8 cellular contexts compared by ENCODE assay signal in genomic region chr19:30227071-30227621, GRCh38.
A peak's percentile ranks its signal among the peaks of the same experiment; 100 is the strongest.
DNase-seq lines count a peak whose midpoint lies in the region; ATAC-seq and TF ChIP-seq lines count a peak whose summit lies in the region.

No MANE protein-coding gene starts in this region.

- H3K9me3 ChIP-seq in RWPE2 (ENCODE audit: severe bottlenecking) = no peaks in the 10 kb centered on the region

- TF ChIP-seq CTCF in RWPE2 (IDR thresholded peaks at IDR 0.05; ENCODE audit: poor library complexity, severe bottlenecking) (no peak), fibroblast of pulmonary artery (IDR thresholded peaks at IDR 0.05; ENCODE audit: low read length, missing control alignments) (no peak)

- DNase-seq in DMS79 treated with DMSO at 0.1 percent for 48 hours (lab: John Stamatoyannopoulos, UW) = peak; percentile 47
- no peak for DNase-seq in DMS79 (lab: John Stamatoyannopoulos, UW)
- DNase-seq in RWPE2 (ENCODE audit: low spot score) = no peak
- peak; percentile 5 for DNase-seq in fibroblast of pulmonary artery (ENCODE audit: low read depth)
- DNase-seq in pons (ENCODE audit: low spot score) = peak; percentile 42
- DNase-seq in GM19240 (ENCODE audit: insufficient read length, low spot score) = no peak

- ATAC-seq in RWPE2 (ENCODE audit: low read depth) (no peak; the same call in 2 of the 3 replicates), HG03039 (IDR thresholded peaks at IDR 0.05; ENCODE audit: unreplicated experiment) (no peak), GM21390 (IDR thresholded peaks at IDR 0.05; ENCODE audit: unreplicated experiment) (no peak)

- H3K36me3 ChIP-seq in RWPE2 (ENCODE audit: low read depth) = no peaks in the 10 kb centered on the region

- peak overlapping the region; percentile 42 for H3K4me3 ChIP-seq in RWPE2 (ENCODE audit: severe bottlenecking)
- H3K4me3 ChIP-seq in fibroblast of pulmonary artery (replicated peaks; ENCODE audit: low read depth, low read length) = peak overlapping the region; percentile 54

- H3K27ac ChIP-seq in RWPE2 (ENCODE audit: poor library complexity, severe bottlenecking) = no peak overlapping the region

- H3K27me3 ChIP-seq in RWPE2 (ENCODE audit: insufficient read depth, poor library complexity, severe bottlenecking) = peaks cover 78% of the 10 kb centered on the region

- H3K4me1 ChIP-seq in RWPE2 (ENCODE audit: insufficient read depth, poor library complexity, severe bottlenecking) = no peaks in the 10 kb centered on the region

Comparison
In these comparisons a context has a peak if more than half of its experiments do, and no peak if none do; other contexts are left out.
1. DNase-seq: peak in DMS79 treated with DMSO at 0.1 percent for 48 hours (single experiment), fibroblast of pulmonary artery (single experiment) and pons (single experiment); none in DMS79 (single experiment), RWPE2 (single experiment) and GM19240 (single experiment).